Comparison of ENCODE assay signal across 9 cellular contexts in the genomic region with DNA sequence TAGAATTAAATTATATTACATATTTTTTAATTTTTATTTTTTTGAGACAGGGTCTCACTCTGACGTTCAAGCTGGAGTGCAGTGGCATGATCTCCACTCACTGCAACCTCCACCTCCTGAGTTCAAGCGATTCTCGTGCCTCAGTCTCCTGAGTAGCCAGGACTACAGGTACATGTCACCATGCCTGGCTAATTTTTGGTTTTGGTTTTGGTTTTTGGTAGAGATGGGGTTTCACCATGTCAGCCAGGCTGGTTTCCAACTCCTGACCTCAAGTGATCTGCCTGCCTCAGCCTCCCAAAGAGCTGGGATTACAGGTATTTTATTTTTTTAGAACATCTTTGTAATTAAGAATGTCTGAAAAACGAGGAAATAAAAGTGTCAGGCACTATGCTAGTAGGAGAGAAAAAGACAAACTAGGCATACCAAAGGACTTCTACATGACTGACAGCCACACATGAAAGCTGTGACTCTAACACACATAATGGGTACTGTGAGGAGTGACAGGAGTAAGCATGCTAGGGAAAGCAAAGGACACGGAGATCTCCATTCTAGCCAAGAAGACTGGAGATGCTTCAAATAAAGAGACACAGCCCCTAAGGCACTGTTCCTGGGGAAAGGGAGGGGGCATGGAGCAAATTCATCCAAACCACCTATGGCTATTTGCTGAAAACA. TPM values are rescaled to one million over a fixed set of nuclear protein-coding genes. Genes with fewer than 3 reads are reported as not detected.
A peak's percentile ranks its signal among the peaks of the same experiment; 100 is the strongest.
DNase-seq lines count a peak whose midpoint lies in the region; TF ChIP-seq lines count a peak whose summit lies in the region.
"Had no signal": no experiment of that assay in that cellular context is flagged by ENCODE, and none has a peak within 500 bp of the region (broad histone marks: within the 10 kb centered on the region; RNA-seq: fewer than 3 reads in every experiment).

No MANE protein-coding gene starts in this region.

- H3K9me2 ChIP-seq in Loucy (replicated peaks; ENCODE audit: low read depth, low read length): no peaks in the 10 kb centered on the region

- no peak overlapping the region for H3K9ac ChIP-seq in Loucy (ENCODE audit: low read depth, low read length, poor library complexity, severe bottlenecking)

- in situ Hi-C loops in brain microvascular endothelial cell (cut with HindIII; ENCODE audit: low pct_ligation_motif_present, low sequenced_read_pairs): no loop called here

- peaks cover 85% of the 10 kb centered on the region for H3K4me1 Mint-ChIP-seq in activated T-cell treated with anti-CD3 and anti-CD28 coated beads, Interleukin-2, amount 50 U/mL, for 24 hours (ENCODE audit: low read depth)
- H3K4me1 Mint-ChIP-seq in dendritic cell treated with granulocyte-macrophage colony-stimulating factor and Interleukin-4, amounts not matched to agents 40 ng/mL and 50 ng/mL, for 4 days (ENCODE audit: low read depth): peaks cover 70% of the 10 kb centered on the region

- H4K20me1 ChIP-seq in Loucy (ENCODE audit: insufficient read depth, low read length, poor library complexity, severe bottlenecking): peaks cover 83% of the 10 kb centered on the region

- intact Hi-C loops in dendritic cell treated with granulocyte-macrophage colony-stimulating factor and Interleukin-4, amounts not matched to agents 40 ng/mL and 50 ng/mL, for 4 days (cut with micrococcal nuclease): no loop called here
- intact Hi-C loops in stomach (cut with DNase I; ENCODE audit: low total_unique reads): no loop called here

- no peak for DNase-seq in activated T-cell treated with anti-CD3 and anti-CD28 coated beads, Interleukin-2, amount 50 U/mL, for 24 hours
- no peak for DNase-seq in activated T-cell treated with anti-CD3 and anti-CD28 coated beads, Interleukin-2, amount 50 U/mL, for 1 hour
- no peak for DNase-seq in stomach
- DNase-seq in 8988T: no peak
- no peak for DNase-seq in cerebellar cortex (ENCODE audit: low spot score)
- no peak for DNase-seq in brain microvascular endothelial cell
- DNase-seq: foreskin fibroblast had no signal

- H2AFZ ChIP-seq in Loucy (ENCODE audit: low read length): no peak overlapping the region

- H3K27me3 ChIP-seq in Loucy (ENCODE audit: insufficient read depth, low read length, poor library complexity, severe bottlenecking): no peaks in the 10 kb centered on the region
- no peaks in the 10 kb centered on the region for H3K27me3 ChIP-seq in stomach
- H3K27me3 ChIP-seq in brain microvascular endothelial cell (replicated peaks): no peaks in the 10 kb centered on the region

- H3K36me3 ChIP-seq in Loucy (ENCODE audit: insufficient read depth, low read length) (peaks cover 53% of the 10 kb centered on the region), stomach (peaks cover 15 to 58% (median 44%) of the 10 kb centered on the region in 4 donors), brain microvascular endothelial cell (replicated peaks) (peaks cover 28% of the 10 kb centered on the region)

- H3K79me2 ChIP-seq in Loucy (ENCODE audit: insufficient read depth, low read length): peaks cover 99% of the 10 kb centered on the region

- H3K9me3 Mint-ChIP-seq in activated T-cell treated with anti-CD3 and anti-CD28 coated beads, Interleukin-2, amount 50 U/mL, for 24 hours: no peaks in the 10 kb centered on the region
- no peaks in the 10 kb centered on the region for H3K9me3 Mint-ChIP-seq in dendritic cell treated with granulocyte-macrophage colony-stimulating factor and Interleukin-4, amounts not matched to agents 40 ng/mL and 50 ng/mL, for 4 days

- H3K27ac Mint-ChIP-seq in activated T-cell treated with anti-CD3 and anti-CD28 coated beads, Interleukin-2, amount 50 U/mL, for 24 hours: peak overlapping the region; percentile 28
- peak overlapping the region; percentile 82 for H3K27ac Mint-ChIP-seq in dendritic cell treated with granulocyte-macrophage colony-stimulating factor and Interleukin-4, amounts not matched to agents 40 ng/mL and 50 ng/mL, for 4 days

- H3K27me3 Mint-ChIP-seq in activated T-cell treated with anti-CD3 and anti-CD28 coated beads, Interleukin-2, amount 50 U/mL, for 24 hours: no peaks in the 10 kb centered on the region
- no peaks in the 10 kb centered on the region for H3K27me3 Mint-ChIP-seq in dendritic cell treated with granulocyte-macrophage colony-stimulating factor and Interleukin-4, amounts not matched to agents 40 ng/mL and 50 ng/mL, for 4 days

- H3K9me3 ChIP-seq in Loucy (ENCODE audit: insufficient read depth, low read depth, low read length): no peaks in the 10 kb centered on the region
- H3K9me3 ChIP-seq in stomach: no peaks in the 10 kb centered on the region

- H3K4me1 ChIP-seq in Loucy (ENCODE audit: insufficient read depth, low read length, poor library complexity, severe bottlenecking) (peaks cover 64% of the 10 kb centered on the region), stomach (peaks cover 43 to 97% (median 69%) of the 10 kb centered on the region in 4 donors)

- H3K36me3 Mint-ChIP-seq in activated T-cell treated with anti-CD3 and anti-CD28 coated beads, Interleukin-2, amount 50 U/mL, for 24 hours (ENCODE audit: low read depth): peaks cover 95% of the 10 kb centered on the region
- H3K36me3 Mint-ChIP-seq in dendritic cell treated with granulocyte-macrophage colony-stimulating factor and Interleukin-4, amounts not matched to agents 40 ng/mL and 50 ng/mL, for 4 days (ENCODE audit: low read depth): peaks cover 74% of the 10 kb centered on the region

- peak overlapping the region; percentile 40 for H3K4me3 ChIP-seq in Loucy (ENCODE audit: low read length, poor library complexity, severe bottlenecking)
- peak overlapping the region in 1 of 4 donors; percentile 10 for H3K4me3 ChIP-seq in stomach
- H3K4me3 ChIP-seq in brain microvascular endothelial cell (ENCODE audit: low read depth, low read length): no peak overlapping the region

- no peak for TF ChIP-seq POLR2A in stomach (IDR thresholded peaks at IDR 0.05)

- no peak for TF ChIP-seq CTCF in Loucy (conservative IDR thresholded peaks at IDR 0.05; ENCODE audit: low read length)
- TF ChIP-seq CTCF in stomach (IDR thresholded peaks at IDR 0.05): no peak
- TF ChIP-seq CTCF in brain microvascular endothelial cell (IDR thresholded peaks at IDR 0.05; ENCODE audit: low read depth, low read length, missing control alignments): no peak

- WGBS in stomach, 5 donors: 57 to 66% (median 62%) methylated on average over 5 of the region's 5 CpGs

- peak overlapping the region; percentile 85 for H3K4me2 ChIP-seq in Loucy (ENCODE audit: low read depth, low read length, poor library complexity, severe bottlenecking)

- H3F3A ChIP-seq in Loucy (ENCODE audit: low read depth): no peaks in the 10 kb centered on the region

- peak overlapping the region; percentile 3 to 76 (median 72) for H3K27ac ChIP-seq in stomach
- H3K27ac ChIP-seq in brain microvascular endothelial cell: no peak overlapping the region

- H3K4me3 Mint-ChIP-seq in activated T-cell treated with anti-CD3 and anti-CD28 coated beads, Interleukin-2, amount 50 U/mL, for 24 hours: peak overlapping the region; percentile 18
- H3K4me3 Mint-ChIP-seq in dendritic cell treated with granulocyte-macrophage colony-stimulating factor and Interleukin-4, amounts not matched to agents 40 ng/mL and 50 ng/mL, for 4 days: no peak overlapping the region

- TF ChIP-seq EP300 in stomach (IDR thresholded peaks at IDR 0.05): no peak

RNA-seq across cellular contexts. Expression of a gene that starts 7.3 kb away (rescaled TPM):
- 10 to 100 TPM; 36.2 to 90.6 (median 45.8) TPM for total RNA-seq in stomach
- 10 to 100 TPM; 10.6 to 26.7 (median 17.5) TPM for polyA plus RNA-seq in stomach
